13 cellular contexts compared by ENCODE assay signal in genomic region chr7:128017880-128018845, GRCh38. TPM values are rescaled to one million over a fixed set of nuclear protein-coding genes. Genes with fewer than 3 reads are reported as not detected.
DNase-seq lines count a peak whose midpoint lies in the region; ATAC-seq, FAIRE-seq and TF ChIP-seq lines count a peak whose summit lies in the region.
"Had no signal": no experiment of that assay in that cellular context is flagged by ENCODE, and none has a peak within 500 bp of the region (broad histone marks: within the 10 kb centered on the region; RNA-seq: fewer than 3 reads in every experiment).

No MANE protein-coding gene starts in this region.

- H3K4me2 ChIP-seq in BLaER1 treated with 17β-estradiol and CSF1 and Interleukin-3, amounts not matched to agents 10 nM and 100 nM = peak overlapping the region in 7 of 11 experiments; percentile 2 to 52 (median 8); a peak in 9 of 22 replicates

- no peaks in the 10 kb centered on the region for H3K27me3 Mint-ChIP-seq in activated T-helper 17 cell treated with anti-CD3 and anti-CD28 coated beads, Interleukin-2, amount 50 U/mL, for 72 hours

- peak; percentile 74 for DNase-seq in NCI-H146 (lab: John Stamatoyannopoulos, UW)
- peak; percentile 19 for DNase-seq in astrocyte of the cerebellum (ENCODE audit: low read depth)
- peak; percentile 86 for DNase-seq in kidney tubule cell (ENCODE audit: low spot score)
- no peak for DNase-seq in frontal cortex (ENCODE audit: low spot score in 2 of 2)
- DNase-seq in tibial artery = no peak
- DNase-seq: activated gamma-delta T cell; BE2C; stimulated activated naive CD4-positive, alpha-beta T cell; WERI-Rb-1 had no signal

- no peaks in the 10 kb centered on the region for H3K9me3 Mint-ChIP-seq in activated T-helper 17 cell treated with anti-CD3 and anti-CD28 coated beads, Interleukin-2, amount 50 U/mL, for 72 hours

- no peak overlapping the region for H3K4me3 ChIP-seq in BLaER1 treated with 17β-estradiol and CSF1 and Interleukin-3, amounts not matched to agents 10 nM and 100 nM
- H3K4me3 ChIP-seq in astrocyte of the cerebellum (ENCODE audit: low read depth, low read length) (no peak overlapping the region), tibial artery (no peak overlapping the region)

- no peak overlapping the region for H3K27ac Mint-ChIP-seq in activated T-helper 17 cell treated with anti-CD3 and anti-CD28 coated beads, Interleukin-2, amount 50 U/mL, for 72 hours

- intact Hi-C loops in tibial artery (cut with DNase I; ENCODE audit: low total_unique reads) = no loop called here

- peaks cover 74% of the 10 kb centered on the region for H3K36me3 Mint-ChIP-seq in activated T-helper 17 cell treated with anti-CD3 and anti-CD28 coated beads, Interleukin-2, amount 50 U/mL, for 72 hours (ENCODE audit: low read depth)

- ATAC-seq in HG02623 (IDR thresholded peaks at IDR 0.05; ENCODE audit: unreplicated experiment) = no peak
- ATAC-seq in activated T-helper 17 cell treated with anti-CD3 and anti-CD28 coated beads, Interleukin-2, amount 50 U/mL, for 72 hours (replicated peaks) = no peak

- no peaks in the 10 kb centered on the region for H3K9me3 ChIP-seq in BLaER1 treated with 17β-estradiol and CSF1 and Interleukin-3, amounts not matched to agents 10 nM and 100 nM (replicated peaks in 1 of 11)
- H3K9me3 ChIP-seq in tibial artery = no peaks in the 10 kb centered on the region
- H3K9me3 ChIP-seq: BE2C had no signal

- peaks cover 11% of the 10 kb centered on the region for H3K4me1 Mint-ChIP-seq in activated T-helper 17 cell treated with anti-CD3 and anti-CD28 coated beads, Interleukin-2, amount 50 U/mL, for 72 hours

- in situ Hi-C loops in astrocyte of the cerebellum (cut with HindIII; ENCODE audit: low sequenced_read_pairs) = no loop called here

- H3K9ac ChIP-seq in BLaER1 treated with 17β-estradiol and CSF1 and Interleukin-3, amounts not matched to agents 10 nM and 100 nM = 0 out of 22 replicates have a peak overlapping the region, but pooled peaks of 1 of the 11 experiments have one; percentile 15

- H3K27ac ChIP-seq in BLaER1 treated with 17β-estradiol and CSF1 and Interleukin-3, amounts not matched to agents 10 nM and 100 nM = peak overlapping the region in 2 of 11 experiments; percentile 4 to 15; a peak in 1 of 22 replicates
- H3K27ac ChIP-seq in tibial artery = no peak overlapping the region
- H3K27ac ChIP-seq: WERI-Rb-1 had no signal

- H3K27me3 ChIP-seq in BLaER1 treated with 17β-estradiol and CSF1 and Interleukin-3, amounts not matched to agents 10 nM and 100 nM = no peaks in the 10 kb centered on the region
- no peaks in the 10 kb centered on the region for H3K27me3 ChIP-seq in tibial artery
- H3K27me3 ChIP-seq: BE2C had no signal

- no peak for TF ChIP-seq CTCF in astrocyte of the cerebellum (IDR thresholded peaks at IDR 0.05; ENCODE audit: low read depth, low read length, missing control alignments)
- no peak for TF ChIP-seq CTCF in tibial artery (IDR thresholded peaks at IDR 0.05)

- H4K20me1 ChIP-seq in BLaER1 treated with 17β-estradiol and CSF1 and Interleukin-3, amounts not matched to agents 10 nM and 100 nM = peaks cover 28 to 100% (median 100%) of the 10 kb centered on the region in 11 experiments; a peak in 21 of 22 replicates

- H3K4me1 ChIP-seq in BLaER1 treated with 17β-estradiol and CSF1 and Interleukin-3, amounts not matched to agents 10 nM and 100 nM = peaks cover 25 to 69% (median 57%) of the 10 kb centered on the region in 10 experiments
- H3K4me1 ChIP-seq in tibial artery = no peaks in the 10 kb centered on the region

- no peak overlapping the region for H3K4me3 Mint-ChIP-seq in activated T-helper 17 cell treated with anti-CD3 and anti-CD28 coated beads, Interleukin-2, amount 50 U/mL, for 72 hours

- no peak for FAIRE-seq in frontal cortex (lab: Jason Lieb, UNC)
- FAIRE-seq: keratinocyte had no signal

- peaks cover 38 to 100% (median 98%) of the 10 kb centered on the region in 11 experiments for H3K36me3 ChIP-seq in BLaER1 treated with 17β-estradiol and CSF1 and Interleukin-3, amounts not matched to agents 10 nM and 100 nM
- peaks cover 0 to 16% (median 9%) of the 10 kb centered on the region in 3 donors for H3K36me3 ChIP-seq in tibial artery
- H3K36me3 ChIP-seq: BE2C had no signal

RNA-seq across cellular contexts. Expression of gene LRRC4, which starts 13.1 kb away (rescaled TPM):
- total RNA-seq in frontal cortex = 13.9 TPM
- under 1 TPM in 1 of 2 donors, not detected in 1; 0.13 TPM for total RNA-seq in activated T-helper 17 cell treated with anti-CD3 and anti-CD28 coated beads, Interleukin-2, amount 50 U/mL, for 72 hours

Comparison
In these comparisons a context has a peak if more than half of its experiments do, and no peak if none do; other contexts are left out.
1. DNase-seq: peak in NCI-H146 (single experiment), astrocyte of the cerebellum (single experiment) and kidney tubule cell (single experiment); none in frontal cortex (0 of 2) and tibial artery (0 of 2).
2. RNA of gene LRRC4, which starts 13.1 kb away (total RNA-seq): 13.9 TPM in frontal cortex (single experiment); 0.13 TPM in activated T-helper 17 cell treated with anti-CD3 and anti-CD28 coated beads, Interleukin-2, amount 50 U/mL, for 72 hours; every median in the first group is over 10 times any median in the second.